Comparison of ENCODE assay signal across 30 cellular contexts in the genomic region with DNA sequence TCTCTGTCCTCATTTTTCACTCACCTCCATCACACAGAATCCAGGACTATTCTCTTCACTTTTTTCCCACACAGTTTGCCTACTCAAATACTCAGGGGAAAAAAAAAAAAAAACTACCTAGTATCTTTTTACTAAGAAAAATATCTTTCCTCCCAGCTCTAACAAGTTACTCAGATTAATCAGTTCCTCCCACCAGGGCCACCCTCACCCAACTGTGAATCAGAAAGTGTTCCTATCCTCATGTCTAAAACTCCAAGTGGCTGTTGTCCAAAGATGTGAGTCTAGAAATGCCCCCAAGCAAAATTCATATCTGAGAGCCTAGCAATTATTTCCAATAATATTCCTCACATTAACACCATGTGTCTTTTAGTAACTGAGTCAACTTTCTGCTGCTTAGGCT.
"Had no signal": no experiment of that assay in that cellular context is flagged by ENCODE, and none has a peak within 500 bp of the region (broad histone marks: within the 10 kb centered on the region; RNA-seq: fewer than 3 reads in every experiment).

No MANE protein-coding gene starts in this region.

- H3K27me3 ChIP-seq: brain microvascular endothelial cell, esophagus squamous epithelium, gastroesophageal sphincter had no signal

- H3K27ac Mint-ChIP-seq: activated B cell treated with CpG ODN at 0.5 μM for 24 hours; activated CD8-positive, alpha-beta memory T cell treated with anti-CD3 and anti-CD28 coated beads, Interleukin-2, amount 10 ng/mL, durations not matched to agents 7 days and 5 days; activated CD8-positive, alpha-beta T cell treated with anti-CD3 and anti-CD28 coated beads for 36 hours; activated naive CD8-positive, alpha-beta T cell; effector memory CD8-positive, alpha-beta T cell; T-helper 17 cell; T-helper 2 cell treated with Interferon-gamma antibody and Interleukin-4, amounts not matched to agents 5 μg/mL and 100 μg/mL, for 36 hours had no signal

- H3K4me3 Mint-ChIP-seq: activated B cell treated with CpG ODN at 0.5 μM for 24 hours; activated CD8-positive, alpha-beta memory T cell treated with anti-CD3 and anti-CD28 coated beads, Interleukin-2, amount 10 ng/mL, durations not matched to agents 7 days and 5 days; activated CD8-positive, alpha-beta T cell treated with anti-CD3 and anti-CD28 coated beads for 36 hours; activated naive CD8-positive, alpha-beta T cell; effector memory CD8-positive, alpha-beta T cell; T-helper 17 cell; T-helper 2 cell treated with Interferon-gamma antibody and Interleukin-4, amounts not matched to agents 5 μg/mL and 100 μg/mL, for 36 hours had no signal

- H3K36me3 Mint-ChIP-seq: activated CD8-positive, alpha-beta memory T cell treated with anti-CD3 and anti-CD28 coated beads, Interleukin-2, amount 10 ng/mL, durations not matched to agents 7 days and 5 days; activated naive CD8-positive, alpha-beta T cell had no signal

- H3K27me3 Mint-ChIP-seq: activated B cell treated with CpG ODN at 0.5 μM for 24 hours; activated CD8-positive, alpha-beta memory T cell treated with anti-CD3 and anti-CD28 coated beads, Interleukin-2, amount 10 ng/mL, durations not matched to agents 7 days and 5 days; activated naive CD8-positive, alpha-beta T cell; effector memory CD8-positive, alpha-beta T cell had no signal

- ATAC-seq: activated CD4-positive, CD25-positive, alpha-beta regulatory T cell treated with anti-CD3 and anti-CD28 coated beads, Interleukin-2, amount 50 U/mL, for 24 hours; activated CD8-positive, alpha-beta memory T cell treated with anti-CD3 and anti-CD28 coated beads, Interleukin-2, amount 10 ng/mL, durations not matched to agents 7 days and 5 days; activated CD8-positive, alpha-beta T cell treated with anti-CD3 and anti-CD28 coated beads for 36 hours; effector memory CD8-positive, alpha-beta T cell; gastroesophageal sphincter; T-helper 17 cell had no signal

- H3K4me1 Mint-ChIP-seq: activated B cell treated with CpG ODN at 0.5 μM for 24 hours; activated CD8-positive, alpha-beta memory T cell treated with anti-CD3 and anti-CD28 coated beads, Interleukin-2, amount 10 ng/mL, durations not matched to agents 7 days and 5 days; T-helper 17 cell had no signal

- FAIRE-seq: astrocyte, colon had no signal

- H3K9me3 Mint-ChIP-seq: activated B cell treated with CpG ODN at 0.5 μM for 24 hours; activated CD8-positive, alpha-beta T cell treated with anti-CD3 and anti-CD28 coated beads for 36 hours; T-helper 2 cell treated with Interferon-gamma antibody and Interleukin-4, amounts not matched to agents 5 μg/mL and 100 μg/mL, for 36 hours had no signal

- H3K4me3 ChIP-seq: esophagus squamous epithelium, gastroesophageal sphincter had no signal

- H3K36me3 ChIP-seq: brain microvascular endothelial cell, esophagus squamous epithelium, gastroesophageal sphincter, WERI-Rb-1 had no signal

- DNase-seq: activated B cell treated with CpG ODN at 0.5 μM for 24 hours; activated CD4-positive, alpha-beta T cell treated with anti-CD3 and anti-CD28 coated beads for 48 hours; activated CD4-positive, alpha-beta T cell treated with anti-CD3 and anti-CD28 coated beads, Interleukin-2, amount 50 U/mL, for 1 hour; activated CD4-positive, alpha-beta T cell treated with anti-CD3 and anti-CD28 coated beads, Interleukin-2, amount 50 U/mL, for 48 hours; activated CD8-positive, alpha-beta memory T cell treated with anti-CD3 and anti-CD28 coated beads, Interleukin-2, amount 10 ng/mL, durations not matched to agents 7 days and 5 days; activated CD8-positive, alpha-beta memory T cell treated with anti-CD3 and anti-CD28 coated beads, Interleukin-2, amount 50 U/mL, for 4 hours; activated CD8-positive, alpha-beta T cell treated with anti-CD3 and anti-CD28 coated beads for 36 hours; activated gamma-delta T cell; activated naive CD4-positive, alpha-beta T cell treated with anti-CD3 and anti-CD28 coated beads, Interleukin-2, amount 50 U/mL, for 16 hours; activated naive CD4-positive, alpha-beta T cell treated with Interleukin-2 at 50 U/mL for 16 hours; activated T-cell treated with anti-CD3 and anti-CD28 coated beads, Interleukin-2, amount 50 U/mL, for 1 hour; activated T-cell treated with anti-CD3 and anti-CD28 coated beads, Interleukin-2, amount 50 U/mL, for 48 hours; amniotic stem cell; brain microvascular endothelial cell; cortex of kidney; dermis blood vessel endothelial cell; effector CD4-positive, alpha-beta T cell; effector memory CD8-positive, alpha-beta T cell; esophagus squamous epithelium; foreskin melanocyte; T-helper 1 cell; T-helper 17 cell; T1000; WERI-Rb-1 had no signal
